In the genomic region with DNA sequence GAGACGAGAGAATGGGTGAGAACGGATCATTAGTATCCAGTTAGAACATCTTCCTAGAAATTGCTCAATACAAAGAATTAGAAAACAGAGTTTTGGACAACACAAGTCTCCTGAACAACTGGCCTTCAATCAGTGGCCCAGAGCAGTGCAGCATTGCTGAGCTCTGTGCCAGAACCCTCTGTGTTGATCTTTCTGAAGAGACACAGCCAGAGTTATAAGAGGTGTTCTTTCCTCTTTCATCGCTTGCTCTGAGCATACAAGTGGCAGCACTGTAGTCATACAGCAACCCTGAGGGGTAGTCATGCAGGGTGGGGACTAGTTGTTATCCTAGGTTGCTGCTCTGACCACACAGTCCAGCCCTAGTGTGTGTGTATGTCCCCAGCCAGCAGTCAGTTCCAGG, we compare ENCODE assay signal across 8 cellular contexts. TPM values are rescaled to one million over a fixed set of nuclear protein-coding genes. Genes with fewer than 3 reads are reported as not detected.
"Had no signal": no experiment of that assay in that cellular context is flagged by ENCODE, and none has a peak within 500 bp of the region (broad histone marks: within the 10 kb centered on the region; RNA-seq: fewer than 3 reads in every experiment).

No MANE protein-coding gene starts in this region.

- H3K27ac Mint-ChIP-seq: GM23338, H9, IgD-negative memory B cell had no signal

- H3K4me2 ChIP-seq: GM23338 had no signal

- H3K4me3 ChIP-seq: GM23338 had no signal

- H3K9me3 Mint-ChIP-seq: GM23338, IgD-negative memory B cell had no signal

- H2AFZ ChIP-seq: GM23338 had no signal

- H3K27ac ChIP-seq: HL-60 had no signal

- DNase-seq: H9, HCEC 1CT had no signal

- H3K27me3 Mint-ChIP-seq: IgD-negative memory B cell had no signal

- H3K4me3 Mint-ChIP-seq: GM23338, H9 had no signal

RNA-seq across cellular contexts. Expression of a gene that starts 35.6 kb away (rescaled TPM):
- total RNA-seq: GM23338, H1, H9, HepG2, HT1080 had no signal
- polyA plus RNA-seq: GM23338, H1, HepG2, IgD-negative memory B cell had no signal
